1 cellular context compared by ENCODE assay signal in genomic region chr5:222951-223715, GRCh38.
TF ChIP-seq lines count a peak whose summit lies in the region.

No MANE protein-coding gene starts in this region.

TF ChIP-seq in GM12878, 131 proteins besides CTCF, POLR2A, EP300 and RAD21:
- peak; percentile 47 to 51; a peak in 2 of 4 replicates for TF ChIP-seq IKZF2 (IDR thresholded peaks at IDR 0.05)
- TF ChIP-seq SPI1 (IDR thresholded peaks at IDR 0.05; ENCODE audit: borderline replicate concordance, insufficient read depth, low read depth, low read length): peak; percentile 85
- TF ChIP-seq DPF2 (IDR thresholded peaks at IDR 0.05): 0 out of 2 replicates have a peak, but pooled peaks have one; percentile 32
- peak; percentile 40; the same call in 1 of the 2 replicates for TF ChIP-seq IKZF1 (conservative IDR thresholded peaks at IDR 0.05)
